In the genomic region with DNA sequence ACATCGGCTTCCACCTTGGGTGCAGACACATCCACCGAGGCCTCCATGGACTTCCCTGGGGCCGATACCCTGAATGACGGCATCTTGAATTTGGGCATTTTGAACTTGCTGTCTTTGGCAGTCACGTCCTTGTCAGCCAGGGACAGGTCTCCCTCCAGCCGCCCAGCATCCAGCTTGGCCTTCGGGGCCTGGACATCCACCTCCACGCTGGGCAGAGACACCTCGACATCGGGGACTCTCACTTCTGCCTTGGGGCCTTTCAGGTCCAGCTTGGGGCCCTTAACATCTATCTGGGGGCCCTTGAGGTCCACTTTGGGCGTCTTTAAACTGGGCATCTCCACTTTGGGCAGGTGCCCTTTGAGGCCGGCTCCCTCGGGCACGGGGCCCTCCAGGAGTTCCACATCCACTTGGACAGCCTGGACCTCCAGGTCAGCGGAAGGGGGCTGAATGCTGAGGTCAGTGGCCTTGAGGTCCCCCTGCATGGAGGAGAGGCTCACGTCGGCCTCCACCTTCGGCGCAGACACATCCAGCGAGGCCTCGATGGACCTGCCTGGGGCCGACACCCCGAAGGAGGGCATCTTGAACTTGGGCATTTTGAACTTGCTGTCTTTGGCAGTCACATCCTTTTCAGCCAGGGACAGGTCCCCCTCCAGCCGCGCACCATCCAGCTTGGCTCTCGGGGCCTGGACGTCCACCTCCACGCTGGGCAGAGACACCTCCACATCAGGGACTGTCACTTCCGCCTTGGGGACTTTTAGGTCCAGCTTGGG, we compare ENCODE assay signal across 9 cellular contexts. TPM values are rescaled to one million over a fixed set of nuclear protein-coding genes. Genes with fewer than 3 reads are reported as not detected.
DNase-seq lines count a peak whose midpoint lies in the region; ATAC-seq, FAIRE-seq and TF ChIP-seq lines count a peak whose summit lies in the region.
"Not testable (repeated sequence)": the region's sequence is repeated elsewhere in the genome, so short reads cannot be mapped to it uniquely, and the experiment has no call there.
"Had no signal": no experiment of that assay in that cellular context is flagged by ENCODE, and none has a peak within 500 bp of the region (broad histone marks: within the 10 kb centered on the region; RNA-seq: fewer than 3 reads in every experiment).

No MANE protein-coding gene starts in this region.

- H3K4me1 Mint-ChIP-seq in chondrocyte (ENCODE audit: low read depth); natural killer cell treated with Interleukin-12 subunit alpha and Interleukin-12 subunit beta and Interleukin-15 and Interleukin-18, amount 100 ng/mL, for 72 hours (ENCODE audit: low read depth in 2 of 2): not testable (repeated sequence)

- not testable (repeated sequence) for H3K4me3 Mint-ChIP-seq in chondrocyte (ENCODE audit: unreplicated experiment); natural killer cell treated with Interleukin-12 subunit alpha and Interleukin-12 subunit beta and Interleukin-15 and Interleukin-18, amount 100 ng/mL, for 72 hours

- FAIRE-seq in kidney (lab: Jason Lieb, UNC): not testable (repeated sequence)

- peaks cover 34% of the 10 kb centered on the region for H3K36me3 Mint-ChIP-seq in chondrocyte (ENCODE audit: low read depth)
- H3K36me3 Mint-ChIP-seq in natural killer cell treated with Interleukin-12 subunit alpha and Interleukin-12 subunit beta and Interleukin-15 and Interleukin-18, amount 100 ng/mL, for 72 hours: not testable (repeated sequence)

- H3K27me3 Mint-ChIP-seq in chondrocyte (ENCODE audit: low read depth); natural killer cell treated with Interleukin-12 subunit alpha and Interleukin-12 subunit beta and Interleukin-15 and Interleukin-18, amount 100 ng/mL, for 72 hours: not testable (repeated sequence)

- H3K27me3 ChIP-seq in BE2C; WERI-Rb-1 (ENCODE audit: insufficient read depth, low read depth, severe bottlenecking); spleen (replicated peaks in 1 of 7): not testable (repeated sequence)

- not testable (repeated sequence) for H3K9ac ChIP-seq in kidney (ENCODE audit: low read length in 2 of 2)

- H3K36me3 ChIP-seq in BE2C; WERI-Rb-1; kidney (ENCODE audit: control insufficient read depth in 1 of 2, insufficient read depth in 2 of 2, low read length in 2 of 2); spleen: not testable (repeated sequence)

- WGBS in spleen, 5 donors: 88 to 95% (median 91%) methylated on average over 23 to 29 of the region's 29 CpGs

- H3K4me3 ChIP-seq in BE2C (ENCODE audit: low read depth, low read length); WERI-Rb-1 (ENCODE audit: low read depth, low read length); kidney (ENCODE audit: low read length in 2 of 2); spleen: not testable (repeated sequence)

- not testable (repeated sequence) for TF ChIP-seq CTCF in BE2C (IDR thresholded peaks at IDR 0.05; ENCODE audit: low read depth, low read length); WERI-Rb-1 (IDR thresholded peaks at IDR 0.05; ENCODE audit: low read depth, low read length); chondrocyte (IDR thresholded peaks at IDR 0.05); kidney (IDR thresholded peaks at IDR 0.05; ENCODE audit: borderline replicate concordance, extremely low read depth, insufficient read depth); spleen (IDR thresholded peaks at IDR 0.05 in 8 of 11, conservative IDR thresholded peaks at IDR 0.05 in 3 of 11)

- H3K4me1 ChIP-seq in BE2C; kidney (ENCODE audit: control insufficient read depth in 1 of 2, insufficient read depth in 1 of 2, low read depth in 1 of 2, low read length in 2 of 2); spleen: not testable (repeated sequence)

- not testable (repeated sequence) for H3K27ac Mint-ChIP-seq in chondrocyte (ENCODE audit: unreplicated experiment); natural killer cell treated with Interleukin-12 subunit alpha and Interleukin-12 subunit beta and Interleukin-15 and Interleukin-18, amount 100 ng/mL, for 72 hours

- not testable (repeated sequence) for H3K27ac ChIP-seq in WERI-Rb-1; kidney (ENCODE audit: low read depth in 2 of 2, low read length in 2 of 2); spleen

- intact Hi-C loops in left cardiac atrium (cut with DNase I); kidney (cut with DNase I); spleen (cut with DNase I; ENCODE audit: low total_unique reads): not testable (repeated sequence)

- H3K9me3 Mint-ChIP-seq in chondrocyte (ENCODE audit: low read depth); natural killer cell treated with Interleukin-12 subunit alpha and Interleukin-12 subunit beta and Interleukin-15 and Interleukin-18, amount 100 ng/mL, for 72 hours: not testable (repeated sequence)

- not testable (repeated sequence) for TF ChIP-seq POLR2A in spleen (IDR thresholded peaks at IDR 0.05)

- peak; percentile 3 for DNase-seq in BE2C
- peak; percentile 1 for DNase-seq in WERI-Rb-1
- peak; percentile 69 for DNase-seq in chondrocyte (ENCODE audit: low spot score)
- peak; percentile 10 for DNase-seq in left cardiac atrium
- DNase-seq in kidney: peak; percentile 58
- peak; percentile 13 for DNase-seq in natural killer cell treated with Interleukin-12 subunit alpha and Interleukin-12 subunit beta and Interleukin-15 and Interleukin-18, amount 100 ng/mL, for 72 hours (ENCODE audit: low spot score)
- DNase-seq in spleen: peak; percentile 66

- ATAC-seq in left cardiac atrium; natural killer cell treated with Interleukin-12 subunit alpha and Interleukin-12 subunit beta and Interleukin-15 and Interleukin-18, amount 100 ng/mL, for 72 hours: not testable (repeated sequence)

- not testable (repeated sequence) for H3K9me3 ChIP-seq in BE2C; WERI-Rb-1 (ENCODE audit: severe bottlenecking); kidney (ENCODE audit: control insufficient read depth in 1 of 2, low read length in 2 of 2); spleen

RNA-seq across cellular contexts. Expression of gene PLD4, which starts 19.9 kb away (rescaled TPM):
- 1.9 TPM for polyA plus RNA-seq in BE2C (2012; ENCODE audit: insufficient read depth, insufficient read length, low read depth)
- total RNA-seq in chondrocyte (0.07 to 0.10 TPM in 2 of 3 replicates, not detected in the other), left cardiac atrium (under 1 TPM; 0.13 to 0.24 TPM), kidney (3.2 TPM), spleen (10 to 100 TPM in 6 of 7 donors, 1 to 10 TPM in 1; 5.4 to 30.2 (median 13.9) TPM)
- polyA plus RNA-seq in kidney (ENCODE audit: insufficient read depth, low read depth, low replicate concordance) (not detected), spleen (10 to 100 TPM; 25.8 to 31.3 (median 29.8) TPM)
- total RNA-seq in natural killer cell treated with Interleukin-12 subunit alpha and Interleukin-12 subunit beta and Interleukin-15 and Interleukin-18, amount 100 ng/mL, for 72 hours: not detected
- total RNA-seq: Caco-2; CD4-positive, CD25-positive, alpha-beta regulatory T cell had no signal

RNA-seq across cellular contexts. Expression of gene AHNAK2, which starts 33.6 kb away (rescaled TPM):
- 0.62 TPM for polyA plus RNA-seq in BE2C (2012; ENCODE audit: insufficient read depth, insufficient read length, low read depth)
- total RNA-seq in chondrocyte: 271 to 361 TPM (median 274 TPM) in 3 replicates
- total RNA-seq in left cardiac atrium: 1 to 10 TPM; 7.1 to 9.7 TPM
- total RNA-seq in kidney: 72.0 TPM
- polyA plus RNA-seq in kidney (ENCODE audit: insufficient read depth, low read depth, low replicate concordance): 1.1 TPM
- not detected for total RNA-seq in natural killer cell treated with Interleukin-12 subunit alpha and Interleukin-12 subunit beta and Interleukin-15 and Interleukin-18, amount 100 ng/mL, for 72 hours
- total RNA-seq in spleen: 1 to 10 TPM in 1 of 7 donors, under 1 TPM in 6; 0.26 to 1.3 (median 0.66) TPM
- under 1 TPM; 0.30 to 0.86 (median 0.76) TPM for polyA plus RNA-seq in spleen
- total RNA-seq: CD4-positive, CD25-positive, alpha-beta regulatory T cell had no signal
- polyA plus RNA-seq: CD4-positive, CD25-positive, alpha-beta regulatory T cell had no signal

RNA-seq across cellular contexts. Expression of gene CLBA1, which starts 41.0 kb away (rescaled TPM):
- polyA plus RNA-seq in BE2C (2012; ENCODE audit: insufficient read depth, insufficient read length, low read depth): 15.3 TPM
- total RNA-seq in chondrocyte: 6.0 to 6.3 TPM (median 6.3 TPM) in 3 replicates
- 1 to 10 TPM; 1.9 TPM for total RNA-seq in left cardiac atrium
- 22.6 TPM for total RNA-seq in kidney
- polyA plus RNA-seq in kidney (ENCODE audit: insufficient read depth, low read depth, low replicate concordance): 13.2 TPM
- 1 to 10 TPM; 1.2 to 1.5 TPM for total RNA-seq in natural killer cell treated with Interleukin-12 subunit alpha and Interleukin-12 subunit beta and Interleukin-15 and Interleukin-18, amount 100 ng/mL, for 72 hours
- total RNA-seq in spleen: 1 to 10 TPM; 1.7 to 4.0 (median 3.4) TPM
- polyA plus RNA-seq in spleen: 1 to 10 TPM; 3.7 to 4.3 (median 3.9) TPM

Comparison
In these comparisons a context has a peak if more than half of its experiments do, and no peak if none do; other contexts are left out.
1. DNase-seq: peak in every context shown above with its lines; median percentile 69 in chondrocyte; 66 in spleen; 58 in kidney; 13 in natural killer cell treated with Interleukin-12 subunit alpha and Interleukin-12 subunit beta and Interleukin-15 and Interleukin-18, amount 100 ng/mL, for 72 hours; 10 in left cardiac atrium; 3 in BE2C; 1 in WERI-Rb-1.